ENCODE assay signal across 8 cellular contexts in the genomic region with DNA sequence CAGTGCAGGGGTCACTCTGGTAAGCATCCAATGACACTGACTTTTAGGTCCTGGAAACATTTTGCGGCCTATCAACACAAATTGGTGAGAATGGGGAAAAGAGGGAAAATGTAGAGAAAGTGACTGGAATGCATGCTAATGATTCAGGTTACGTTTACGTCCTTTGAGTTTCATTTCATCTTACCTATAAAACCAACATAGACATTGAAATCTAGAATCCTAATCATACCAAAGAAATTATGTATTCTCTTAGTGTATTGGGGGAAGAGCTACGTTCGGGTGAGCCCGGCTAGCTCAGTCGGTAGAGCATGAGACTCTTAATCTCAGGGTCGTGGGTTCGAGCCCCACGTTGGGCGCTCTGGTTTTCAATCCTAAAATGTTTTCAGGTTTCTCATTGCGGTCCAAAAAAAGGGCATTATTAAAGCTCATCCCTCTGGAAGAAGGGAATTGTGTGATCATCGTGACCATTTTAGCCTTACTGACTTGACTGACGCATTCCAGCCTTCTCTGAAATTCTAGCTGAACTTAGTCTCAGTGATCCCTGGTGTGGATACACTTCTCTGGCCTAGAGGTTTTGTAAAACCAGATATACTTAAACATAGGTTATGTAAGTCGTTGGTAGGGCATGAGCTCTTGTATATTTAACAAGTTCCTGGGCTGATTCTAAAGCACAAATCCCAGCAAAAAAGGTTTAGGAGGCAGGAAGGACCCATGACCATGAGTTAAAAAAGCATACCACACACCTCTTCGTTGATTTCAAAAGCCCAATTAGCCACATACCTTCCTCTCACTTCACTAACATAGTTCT. TPM values are rescaled to one million over a fixed set of nuclear protein-coding genes. Genes with fewer than 3 reads are reported as not detected.
A peak's percentile ranks its signal among the peaks of the same experiment; 100 is the strongest.
DNase-seq lines count a peak whose midpoint lies in the region; ATAC-seq and TF ChIP-seq lines count a peak whose summit lies in the region.

No MANE protein-coding gene starts in this region.

- peak overlapping the region; percentile 6 for H3K4me3 Mint-ChIP-seq in CD8-positive, alpha-beta T cell

- peak overlapping the region; percentile 50; the same call in 1 of the 2 replicates for H2AFZ ChIP-seq in PC-9

- no peak overlapping the region for H3K27ac ChIP-seq in CD8-positive, alpha-beta T cell (ENCODE audit: low read depth, low read length)
- H3K27ac ChIP-seq in PC-9 (peak overlapping the region; percentile 60), brain microvascular endothelial cell (no peak overlapping the region)

- TF ChIP-seq CTCF in CD8-positive, alpha-beta T cell (IDR thresholded peaks at IDR 0.05), result no peak
- TF ChIP-seq CTCF in PC-9 (conservative IDR thresholded peaks at IDR 0.05), result no peak
- TF ChIP-seq CTCF in brain microvascular endothelial cell (IDR thresholded peaks at IDR 0.05; ENCODE audit: low read depth, low read length, missing control alignments), result no peak

- H3K4me1 ChIP-seq in CD8-positive, alpha-beta T cell (ENCODE audit: insufficient read depth, low read length), result peaks cover 22% of the 10 kb centered on the region
- peaks cover 31% of the 10 kb centered on the region for H3K4me1 ChIP-seq in PC-9 (replicated peaks; ENCODE audit: insufficient read depth)

- BruUV-seq in PC-9 (replicated peaks; lab: Mats Ljungman, UMichigan), result TSS peak; percentile 97

- H3K27ac Mint-ChIP-seq in CD8-positive, alpha-beta T cell, result peak overlapping the region; percentile 69

- H3K27me3 Mint-ChIP-seq in CD8-positive, alpha-beta T cell (ENCODE audit: low read depth), result no peaks in the 10 kb centered on the region

- in situ Hi-C loops in brain microvascular endothelial cell (cut with HindIII; ENCODE audit: low pct_ligation_motif_present, low sequenced_read_pairs), result no loop called here

- CTCF ChIA-PET in CD8-positive, alpha-beta T cell (lab: Charles Lee), result interaction anchor here (1.1 to 1.6 kb wide), 5 partner anchors 12 to 215 kb away, joined by 4 to 7 read pairs (median 5); partner anchors contain the start of gene HMGN4
- CTCF ChIA-PET in HEK293T (lab: Yijun Ruan, JAX) (interaction anchor here (0.8 to 1.1 kb wide), 3 partner anchors 13 to 215 kb away, joined by 3 to 5 read pairs (median 4); no protein-coding TSS in a partner anchor), PC-9 (lab: Charles Lee) (interaction anchor here (0.6 kb wide), 1 partner anchor 13 kb away, joined by 5 read pairs; no protein-coding TSS in a partner anchor)

- no peaks in the 10 kb centered on the region for H4K20me1 ChIP-seq in PC-9 (ENCODE audit: insufficient read depth)

- peaks cover 2% of the 10 kb centered on the region for H3K36me3 Mint-ChIP-seq in CD8-positive, alpha-beta T cell

- H3K4me2 ChIP-seq in PC-9, result peak overlapping the region; percentile 84

- H3K79me2 ChIP-seq in PC-9 (ENCODE audit: low read depth), result no peaks in the 10 kb centered on the region

- ATAC-seq in CD8-positive, alpha-beta T cell, result no peak
- ATAC-seq in HG03439 (IDR thresholded peaks at IDR 0.05; ENCODE audit: unreplicated experiment), result no peak

- POLR2A ChIA-PET in CD8-positive, alpha-beta T cell (lab: Charles Lee), result interaction anchor here (0.6 to 1.3 kb wide), 8 partner anchors 12 to 1914 kb away, joined by 3 to 5 read pairs (median 3); a partner anchor contains a TSS
- POLR2A ChIA-PET in HEK293T (lab: Yijun Ruan, JAX) (interaction anchor here (0.6 to 6.3 kb wide), 7 partner anchors 13 to 962 kb away, joined by 3 to 45 read pairs (median 3); partner anchors contain the start of gene HMGN4), PC-9 (lab: Charles Lee; ENCODE audit: unreplicated experiment) (interaction anchor here (0.5 to 0.7 kb wide), 7 partner anchors 12 to 997 kb away, joined by 3 to 11 read pairs (median 6); no protein-coding TSS in a partner anchor)

- no peak overlapping the region for H3K4me3 ChIP-seq in CD8-positive, alpha-beta T cell (ENCODE audit: low read depth, low read length)
- H3K4me3 ChIP-seq in PC-9 (peak overlapping the region; percentile 69), brain microvascular endothelial cell (ENCODE audit: low read depth, low read length) (peak overlapping the region; percentile 59)

- no peaks in the 10 kb centered on the region for H3K9me2 ChIP-seq in PC-9 (ENCODE audit: insufficient read depth)

- H3K36me3 ChIP-seq in CD8-positive, alpha-beta T cell (ENCODE audit: insufficient read depth, low read length), result no peaks in the 10 kb centered on the region
- H3K36me3 ChIP-seq in PC-9 (ENCODE audit: low read depth), result no peaks in the 10 kb centered on the region
- H3K36me3 ChIP-seq in brain microvascular endothelial cell (replicated peaks), result no peaks in the 10 kb centered on the region

- H3K27me3 ChIP-seq in CD8-positive, alpha-beta T cell (ENCODE audit: insufficient read depth, low read length), result no peaks in the 10 kb centered on the region
- H3K27me3 ChIP-seq in PC-9 (ENCODE audit: insufficient read depth, low read depth) (no peaks in the 10 kb centered on the region), brain microvascular endothelial cell (replicated peaks) (no peaks in the 10 kb centered on the region)

- peaks cover 12% of the 10 kb centered on the region for H3K4me1 Mint-ChIP-seq in CD8-positive, alpha-beta T cell (ENCODE audit: low read depth)

- no peaks in the 10 kb centered on the region for H3K9me3 Mint-ChIP-seq in CD8-positive, alpha-beta T cell

- peaks cover 56% of the 10 kb centered on the region for H3F3A ChIP-seq in PC-9 (ENCODE audit: insufficient read depth, low read depth)

- H3K9me3 ChIP-seq in CD8-positive, alpha-beta T cell (ENCODE audit: low read length), result no peaks in the 10 kb centered on the region
- H3K9me3 ChIP-seq in PC-9 (ENCODE audit: insufficient read depth, low read depth), result no peaks in the 10 kb centered on the region

- peak in 3 of 7 experiments; percentile 23 to 49 (median 49) for DNase-seq in CD8-positive, alpha-beta T cell
- DNase-seq in HEK293T (ENCODE audit: extremely low spot score) (no peak), PC-9 (peak; percentile 75 to 85), brain microvascular endothelial cell (peak; percentile 95), midbrain (lab: John Stamatoyannopoulos, UW) (peak; percentile 27), germinal center (ENCODE audit: low spot score) (no peak), NCI-H128 (lab: John Stamatoyannopoulos, UW; ENCODE audit: unreplicated experiment) (no peak)

- intact Hi-C loops in CD8-positive, alpha-beta T cell (cut with DNase I, micrococcal nuclease), result loop anchor here in 1 of 2 experiments (10.0 kb wide), 1 partner anchor 232 kb away; no protein-coding TSS in a partner anchor
- intact Hi-C loops in PC-9 (cut with micrococcal nuclease; ENCODE audit: unreplicated experiment), result loop anchor here (1.0 kb wide), 1 partner anchor 12 kb away; no protein-coding TSS in a partner anchor

TF ChIP-seq in HEK293T, 16 proteins besides CTCF, POLR2A, EP300 and RAD21:
- TF ChIP-seq L3MBTL2 (conservative IDR thresholded peaks at IDR 0.05), result no peak
- TF ChIP-seq FOXM1 (IDR thresholded peaks at IDR 0.05; ENCODE audit: borderline replicate concordance), result no peak
- no peak for TF ChIP-seq ELF4 (IDR thresholded peaks at IDR 0.05)
- TF ChIP-seq, protein P1, sequence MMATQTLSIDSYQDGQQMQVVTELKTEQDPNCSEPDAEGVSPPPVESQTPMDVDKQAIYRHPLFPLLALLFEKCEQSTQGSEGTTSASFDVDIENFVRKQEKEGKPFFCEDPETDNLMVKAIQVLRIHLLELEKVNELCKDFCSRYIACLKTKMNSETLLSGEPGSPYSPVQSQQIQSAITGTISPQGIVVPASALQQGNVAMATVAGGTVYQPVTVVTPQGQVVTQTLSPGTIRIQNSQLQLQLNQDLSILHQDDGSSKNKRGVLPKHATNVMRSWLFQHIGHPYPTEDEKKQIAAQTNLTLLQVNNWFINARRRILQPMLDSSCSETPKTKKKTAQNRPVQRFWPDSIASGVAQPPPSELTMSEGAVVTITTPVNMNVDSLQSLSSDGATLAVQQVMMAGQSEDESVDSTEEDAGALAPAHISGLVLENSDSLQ (IDR thresholded peaks at IDR 0.05), result peak; percentile 93
- TF ChIP-seq LEF1 (IDR thresholded peaks at IDR 0.05; ENCODE audit: borderline replicate concordance), result no peak
- peak; percentile 19; the same call in 1 of the 2 replicates for TF ChIP-seq CTBP1 (IDR thresholded peaks at IDR 0.05; ENCODE audit: borderline replicate concordance)
- TF ChIP-seq ARNT (IDR thresholded peaks at IDR 0.05), result peak; percentile 69

RNA-seq across cellular contexts. Expression of gene HMGN4, which starts 18.3 kb away (rescaled TPM):
- total RNA-seq in CD8-positive, alpha-beta T cell, result 10 to 100 TPM; 24.8 to 33.7 TPM
- 86.9 and 90.5 TPM in 2 replicates for total RNA-seq in PC-9 (2021)

RNA-seq across cellular contexts. Expression of gene ABT1, which starts 40.3 kb away (rescaled TPM):
- 10 to 100 TPM; 42.5 to 44.2 TPM for total RNA-seq in CD8-positive, alpha-beta T cell
- 16.8 and 19.5 TPM in 2 replicates for total RNA-seq in PC-9 (2021)

RNA-seq across cellular contexts. Expression of gene BTN1A1, which starts 56.4 kb away (rescaled TPM):
- not detected for total RNA-seq in CD8-positive, alpha-beta T cell
- not detected in 2 replicates for total RNA-seq in PC-9 (2021)

Comparison
In these comparisons a context has a peak if more than half of its experiments do, and no peak if none do; other contexts are left out.
1. DNase-seq: peak in PC-9 (2 of 2), brain microvascular endothelial cell (single experiment) and midbrain (single experiment); none in HEK293T (single experiment), germinal center (single experiment) and NCI-H128 (single experiment).